38 cellular contexts compared by ENCODE assay signal in the genomic region with DNA sequence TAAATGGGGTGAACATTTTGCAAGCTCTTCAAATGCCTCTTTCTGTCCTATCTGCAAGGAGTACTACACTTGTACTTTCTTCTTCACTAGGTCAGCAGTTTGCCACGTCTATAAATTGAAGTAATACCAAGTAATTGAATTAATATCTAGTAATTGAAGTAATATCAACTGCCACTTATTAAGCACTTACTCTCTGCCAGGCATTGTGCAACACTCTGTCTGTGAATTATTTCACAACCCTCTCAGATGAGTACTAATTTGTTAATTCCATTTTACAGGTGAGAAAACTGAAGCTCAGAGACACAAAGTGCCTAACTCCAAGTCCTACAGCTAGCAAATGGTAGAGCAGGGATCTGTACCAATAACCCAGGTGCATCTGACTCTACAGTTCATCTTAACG. TPM values are rescaled to one million over a fixed set of nuclear protein-coding genes. Genes with fewer than 3 reads are reported as not detected.
"Had no signal": no experiment of that assay in that cellular context is flagged by ENCODE, and none has a peak within 500 bp of the region (broad histone marks: within the 10 kb centered on the region; RNA-seq: fewer than 3 reads in every experiment).

No MANE protein-coding gene starts in this region.

- H3K4me1 ChIP-seq: adrenal gland, breast epithelium had no signal

- H3K4me3 Mint-ChIP-seq: activated B cell treated with CpG ODN at 0.5 μM for 24 hours; activated CD4-positive, alpha-beta memory T cell treated with anti-CD3 and anti-CD28 coated beads for 36 hours; activated CD4-positive, alpha-beta T cell treated with anti-CD3 and anti-CD28 coated beads, Interleukin-2, amount 10 ng/mL, durations not matched to agents 24 days and 14 days; activated CD8-positive, alpha-beta T cell treated with anti-CD3 and anti-CD28 coated beads for 36 hours; activated naive CD4-positive, alpha-beta T cell treated with anti-CD3 and anti-CD28 coated beads for 36 hours; activated naive CD8-positive, alpha-beta T cell treated with anti-CD3 and anti-CD28 coated beads for 36 hours; activated T-cell treated with anti-CD3 and anti-CD28 coated beads, Interleukin-2, amount 50 U/mL, for 4 hours; activated T-cell treated with anti-CD3 and anti-CD28 coated beads, Interleukin-2, amount 50 U/mL, for 72 hours; activated T-helper 1 cell treated with anti-CD3 and anti-CD28 coated beads, Interleukin-12 subunit alpha, Interleukin-12 subunit beta, Interleukin-2, Interleukin-4 antibody, amounts not matched to agents 30 ng/mL and 10 ng/mL and 1 ng/mL, durations not matched to agents 14 hours and 24 hours and 36 hours; activated T-helper 17 cell treated with anti-CD3 and anti-CD28 coated beads, Interleukin-2, amount 50 U/mL, for 72 hours; T-helper 1 cell treated with Interleukin-12 subunit alpha and Interleukin-12 subunit beta and Interleukin-4 antibody, amounts not matched to agents 30 μg/mL and 1 μg/mL, for 36 hours; T-helper 2 cell treated with Interferon-gamma antibody and Interleukin-4, amounts not matched to agents 5 μg/mL and 100 μg/mL, for 36 hours had no signal

- H3K36me3 ChIP-seq: adrenal gland, brain microvascular endothelial cell, breast epithelium had no signal

- ATAC-seq: activated CD8-positive, alpha-beta T cell treated with anti-CD3 and anti-CD28 coated beads for 36 hours; activated naive CD4-positive, alpha-beta T cell treated with anti-CD3 and anti-CD28 coated beads, Interleukin-2, amount 50 U/mL, for 72 hours; activated T-cell treated with anti-CD3 and anti-CD28 coated beads, Interleukin-2, amount 50 U/mL, for 4 hours; activated T-cell treated with anti-CD3 and anti-CD28 coated beads, Interleukin-2, amount 50 U/mL, for 72 hours; activated T-helper 17 cell treated with anti-CD3 and anti-CD28 coated beads, Interleukin-2, amount 50 U/mL, for 72 hours; body of pancreas had no signal

- H3K27ac Mint-ChIP-seq: activated B cell treated with CpG ODN at 0.5 μM for 24 hours; activated CD4-positive, alpha-beta memory T cell treated with anti-CD3 and anti-CD28 coated beads for 36 hours; activated CD4-positive, alpha-beta T cell treated with anti-CD3 and anti-CD28 coated beads, Interleukin-2, amount 10 ng/mL, durations not matched to agents 24 days and 14 days; activated CD8-positive, alpha-beta T cell treated with anti-CD3 and anti-CD28 coated beads for 36 hours; activated naive CD4-positive, alpha-beta T cell treated with anti-CD3 and anti-CD28 coated beads for 36 hours; activated naive CD4-positive, alpha-beta T cell treated with anti-CD3 and anti-CD28 coated beads, Interleukin-2, amount 50 U/mL, for 72 hours; activated naive CD8-positive, alpha-beta T cell treated with anti-CD3 and anti-CD28 coated beads for 36 hours; activated T-cell treated with anti-CD3 and anti-CD28 coated beads, Interleukin-2, amount 50 U/mL, for 72 hours; activated T-helper 1 cell treated with anti-CD3 and anti-CD28 coated beads, Interleukin-12 subunit alpha, Interleukin-12 subunit beta, Interleukin-2, Interleukin-4 antibody, amounts not matched to agents 30 ng/mL and 10 ng/mL and 1 ng/mL, durations not matched to agents 14 hours and 24 hours and 36 hours; T-helper 1 cell treated with Interleukin-12 subunit alpha and Interleukin-12 subunit beta and Interleukin-4 antibody, amounts not matched to agents 30 μg/mL and 1 μg/mL, for 36 hours; T-helper 2 cell treated with Interferon-gamma antibody and Interleukin-4, amounts not matched to agents 5 μg/mL and 100 μg/mL, for 36 hours had no signal

- H3K27me3 ChIP-seq: body of pancreas had no signal

- H3K9me3 ChIP-seq: adrenal gland, body of pancreas had no signal

- H3K4me3 ChIP-seq: adrenal gland, body of pancreas, breast epithelium had no signal

- H3K27ac ChIP-seq: adrenal gland, brain microvascular endothelial cell, breast epithelium, VCaP had no signal

- FAIRE-seq: astrocyte, TTC549 had no signal

- H3K27me3 Mint-ChIP-seq: activated CD4-positive, alpha-beta memory T cell treated with anti-CD3 and anti-CD28 coated beads for 36 hours; activated CD8-positive, alpha-beta T cell treated with anti-CD3 and anti-CD28 coated beads for 36 hours; activated naive CD8-positive, alpha-beta T cell treated with anti-CD3 and anti-CD28 coated beads for 36 hours; activated T-helper 17 cell treated with anti-CD3 and anti-CD28 coated beads, Interleukin-2, amount 50 U/mL, for 72 hours had no signal

- DNase-seq: activated B cell treated with CpG ODN at 0.5 μM for 24 hours; activated CD4-positive, alpha-beta memory T cell treated with anti-CD3 and anti-CD28 coated beads for 36 hours; activated CD4-positive, alpha-beta T cell treated with anti-CD3 and anti-CD28 coated beads for 4 hours; activated CD4-positive, alpha-beta T cell treated with anti-CD3 and anti-CD28 coated beads, Interleukin-2, amount 10 ng/mL, durations not matched to agents 24 days and 14 days; activated CD4-positive, alpha-beta T cell treated with anti-CD3 and anti-CD28 coated beads, Interleukin-2, amount 50 U/mL, for 1 hour; activated CD4-positive, alpha-beta T cell treated with anti-CD3 and anti-CD28 coated beads, Interleukin-2, amount 50 U/mL, for 4 hours; activated CD4-positive, CD25-positive, alpha-beta regulatory T cell treated with anti-CD3 and anti-CD28 coated beads, Interleukin-2, amount 50 U/mL, for 72 hours; activated CD8-positive, alpha-beta memory T cell treated with anti-CD3 and anti-CD28 coated beads, Interleukin-2, amount 50 U/mL, for 4 hours; activated CD8-positive, alpha-beta T cell treated with anti-CD3 and anti-CD28 coated beads for 36 hours; activated effector memory CD4-positive, alpha-beta T cell treated with anti-CD3 and anti-CD28 coated beads, Interleukin-2, amount 50 U/mL, for 16 hours; activated gamma-delta T cell treated with Interleukin-2 at 50 U/mL for 16 hours; activated naive CD4-positive, alpha-beta T cell; activated naive CD4-positive, alpha-beta T cell treated with anti-CD3 and anti-CD28 coated beads for 36 hours; activated naive CD4-positive, alpha-beta T cell treated with anti-CD3 and anti-CD28 coated beads, Interleukin-2, amount 50 U/mL, for 16 hours; activated naive CD8-positive, alpha-beta T cell treated with anti-CD3 and anti-CD28 coated beads for 36 hours; activated T-cell treated with anti-CD3 and anti-CD28 coated beads for 4 hours; activated T-cell treated with anti-CD3 and anti-CD28 coated beads, Interleukin-2, amount 50 U/mL, for 1 hour; activated T-cell treated with anti-CD3 and anti-CD28 coated beads, Interleukin-2, amount 50 U/mL, for 4 hours; activated T-cell treated with anti-CD3 and anti-CD28 coated beads, Interleukin-2, amount 50 U/mL, for 72 hours; adrenal gland; amniotic stem cell; aorta; body of pancreas; brain microvascular endothelial cell; central memory CD4-positive, alpha-beta T cell; T-helper 2 cell; T-helper 9 cell had no signal

RNA-seq across cellular contexts. Expression of a gene that starts 4.1 kb away (rescaled TPM):
- total RNA-seq: astrocyte had no signal

RNA-seq across cellular contexts. Expression of a gene that starts 27.9 kb away (rescaled TPM):
- total RNA-seq: activated B cell treated with CpG ODN at 0.5 μM for 24 hours; activated CD4-positive, alpha-beta memory T cell treated with anti-CD3 and anti-CD28 coated beads for 36 hours; activated CD4-positive, alpha-beta T cell treated with anti-CD3 and anti-CD28 coated beads, Interleukin-2, amount 10 ng/mL, durations not matched to agents 24 days and 14 days; activated CD8-positive, alpha-beta memory T cell treated with anti-CD3 and anti-CD28 coated beads for 36 hours; activated CD8-positive, alpha-beta T cell treated with anti-CD3 and anti-CD28 coated beads for 36 hours; activated naive CD4-positive, alpha-beta T cell treated with anti-CD3 and anti-CD28 coated beads for 36 hours; activated naive CD4-positive, alpha-beta T cell treated with anti-CD3 and anti-CD28 coated beads, Interleukin-2, amount 50 U/mL, for 72 hours; activated naive CD8-positive, alpha-beta T cell treated with anti-CD3 and anti-CD28 coated beads for 36 hours; activated T-cell treated with anti-CD3 and anti-CD28 coated beads, Interleukin-2, amount 50 U/mL, for 4 hours; activated T-cell treated with anti-CD3 and anti-CD28 coated beads, Interleukin-2, amount 50 U/mL, for 72 hours; activated T-helper 1 cell treated with anti-CD3 and anti-CD28 coated beads, Interleukin-12 subunit alpha, Interleukin-12 subunit beta, Interleukin-2, Interleukin-4 antibody, amounts not matched to agents 30 ng/mL and 10 ng/mL and 1 ng/mL, durations not matched to agents 14 hours and 24 hours and 36 hours; activated T-helper 17 cell treated with anti-CD3 and anti-CD28 coated beads, Interleukin-2, amount 50 U/mL, for 72 hours; adrenal gland; aorta; cardiac septum had no signal
